In the genomic region with DNA sequence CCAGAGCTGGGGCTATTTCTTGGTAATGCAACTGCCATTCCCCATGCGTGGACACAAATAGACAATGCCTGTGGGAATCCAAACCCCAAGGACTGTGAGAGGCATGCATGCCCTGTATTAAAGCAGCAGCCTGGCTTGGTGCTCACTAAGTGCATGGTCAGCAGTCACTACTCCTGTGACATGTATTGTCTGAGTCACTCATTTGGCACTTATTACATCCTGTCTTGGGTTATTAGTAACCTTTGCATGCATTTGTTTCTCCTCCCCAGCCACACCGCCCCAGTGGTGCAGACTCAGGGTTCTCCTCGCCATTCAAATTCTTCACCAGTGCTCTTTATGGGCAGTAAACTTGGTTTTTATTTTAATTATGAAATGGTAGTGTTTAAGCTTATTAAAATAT, we compare ENCODE assay signal across 8 cellular contexts. TPM values are rescaled to one million over a fixed set of nuclear protein-coding genes. Genes with fewer than 3 reads are reported as not detected.
DNase-seq lines count a peak whose midpoint lies in the region; ATAC-seq and TF ChIP-seq lines count a peak whose summit lies in the region.

No MANE protein-coding gene starts in this region.

- H3K27ac Mint-ChIP-seq in activated CD4-positive, alpha-beta memory T cell treated with anti-CD3 and anti-CD28 coated beads for 36 hours: no peak overlapping the region

- POLR2A ChIA-PET in activated CD4-positive, alpha-beta memory T cell treated with anti-CD3 and anti-CD28 coated beads for 36 hours (lab: Charles Lee): no interaction called here

- TF ChIP-seq CTCF in coronary artery (IDR thresholded peaks at IDR 0.05): no peak

- peak; percentile 70 to 71 for ATAC-seq in activated CD4-positive, CD25-positive, alpha-beta regulatory T cell treated with anti-CD3 and anti-CD28 coated beads, Interleukin-2, amount 50 U/mL, for 24 hours
- peak; percentile 89 for ATAC-seq in HG03139 (IDR thresholded peaks at IDR 0.05; ENCODE audit: unreplicated experiment)
- ATAC-seq in left colon: peak; percentile 47

- no peak overlapping the region for H3K27ac ChIP-seq in coronary artery

- CTCF ChIA-PET in activated CD4-positive, alpha-beta memory T cell treated with anti-CD3 and anti-CD28 coated beads for 36 hours (lab: Charles Lee): no interaction called here

- H3K27me3 Mint-ChIP-seq in activated CD4-positive, alpha-beta memory T cell treated with anti-CD3 and anti-CD28 coated beads for 36 hours: no peaks in the 10 kb centered on the region

- no peak overlapping the region for H3K4me3 ChIP-seq in coronary artery

- no peaks in the 10 kb centered on the region for H3K36me3 Mint-ChIP-seq in activated CD4-positive, alpha-beta memory T cell treated with anti-CD3 and anti-CD28 coated beads for 36 hours

- intact Hi-C loops in activated CD4-positive, alpha-beta memory T cell treated with anti-CD3 and anti-CD28 coated beads for 36 hours (cut with micrococcal nuclease): no loop called here
- intact Hi-C loops in left colon (cut with DNase I, micrococcal nuclease): no loop called here

- DNase-seq in activated CD4-positive, CD25-positive, alpha-beta regulatory T cell treated with anti-CD3 and anti-CD28 coated beads, Interleukin-2, amount 50 U/mL, for 72 hours: no peak
- peak; percentile 20 for DNase-seq in activated CD4-positive, alpha-beta memory T cell treated with anti-CD3 and anti-CD28 coated beads for 36 hours
- DNase-seq in left colon (no peak), NCI-H82 treated with DMSO at 0.1 percent for 48 hours (lab: John Stamatoyannopoulos, UW; ENCODE audit: unreplicated experiment) (no peak), putamen (ENCODE audit: low spot score) (no peak), coronary artery (ENCODE audit: low spot score) (no peak)

- H3K4me1 Mint-ChIP-seq in activated CD4-positive, alpha-beta memory T cell treated with anti-CD3 and anti-CD28 coated beads for 36 hours (ENCODE audit: low read depth): peaks cover 3% of the 10 kb centered on the region

- H3K9me3 Mint-ChIP-seq in activated CD4-positive, alpha-beta memory T cell treated with anti-CD3 and anti-CD28 coated beads for 36 hours: no peaks in the 10 kb centered on the region

- H3K4me3 Mint-ChIP-seq in activated CD4-positive, alpha-beta memory T cell treated with anti-CD3 and anti-CD28 coated beads for 36 hours: no peak overlapping the region

RNA-seq across cellular contexts. Expression of a gene that starts 30.2 kb away (rescaled TPM):
- 10 to 100 TPM; 12.5 to 13.6 TPM for total RNA-seq in activated CD4-positive, alpha-beta memory T cell treated with anti-CD3 and anti-CD28 coated beads for 36 hours
- 10 to 100 TPM; 22.2 to 29.2 TPM for total RNA-seq in left colon
